ENCODE assay signal across 1 cellular context in genomic region chr10:43689007-43689491, GRCh38.
TF ChIP-seq lines count a peak whose summit lies in the region.

No MANE protein-coding gene starts in this region.

TF ChIP-seq in GM23338, 12 proteins besides CTCF, POLR2A, EP300 and RAD21:
- TF ChIP-seq ZNF462 (CRISPR knock-in tag; IDR thresholded peaks at IDR 0.05) (no peak), ZNF331 (CRISPR knock-in tag; IDR thresholded peaks at IDR 0.05; ENCODE audit: low read depth) (no peak), JUNB (IDR thresholded peaks at IDR 0.05; ENCODE audit: unreplicated experiment) (no peak), POLR2AphosphoS5 (IDR thresholded peaks at IDR 0.05; ENCODE audit: low read depth) (no peak), STAT1 (IDR thresholded peaks at IDR 0.05; ENCODE audit: unreplicated experiment) (no peak)
